Comparison of ENCODE assay signal across 18 cellular contexts in genomic region chr4:165151734-165152133, GRCh38. TPM values are rescaled to one million over a fixed set of nuclear protein-coding genes. Genes with fewer than 3 reads are reported as not detected.
A peak's percentile ranks its signal among the peaks of the same experiment; 100 is the strongest.
DNase-seq lines count a peak whose midpoint lies in the region; ATAC-seq and TF ChIP-seq lines count a peak whose summit lies in the region.
"Had no signal": no experiment of that assay in that cellular context is flagged by ENCODE, and none has a peak within 500 bp of the region (broad histone marks: within the 10 kb centered on the region; RNA-seq: fewer than 3 reads in every experiment).

No MANE protein-coding gene starts in this region.

- no peak overlapping the region for H2BK5ac ChIP-seq in mesenchymal stem cell (ENCODE audit: low read depth, low read length, poor library complexity, severe bottlenecking)

- H3K9me3 ChIP-seq in HCT116 (ENCODE audit: control insufficient read depth in 1 of 2, insufficient read depth in 1 of 2, low read depth in 1 of 2, low read length in 2 of 2) (no peaks in the 10 kb centered on the region), RWPE2 (ENCODE audit: severe bottlenecking) (no peaks in the 10 kb centered on the region), mammary epithelial cell (replicated peaks; ENCODE audit: insufficient read depth, low read length) (no peaks in the 10 kb centered on the region), mesenchymal stem cell (ENCODE audit: control insufficient read depth, low read length) (no peaks in the 10 kb centered on the region), right cardiac atrium (ENCODE audit: control insufficient read depth, low read length) (no peaks in the 10 kb centered on the region)
- H3K9me3 ChIP-seq: SJCRH30 had no signal

- H3K23ac ChIP-seq in mesenchymal stem cell (ENCODE audit: low read length in 2 of 2): no peak overlapping the region

- no peak for TF ChIP-seq CTCF in HCT116 (IDR thresholded peaks at IDR 0.05 in 2 of 3, conservative IDR thresholded peaks at IDR 0.05 in 1 of 3; ENCODE audit: borderline replicate concordance in 1 of 3, insufficient read depth in 1 of 3, low read depth in 2 of 3, low read length in 2 of 3)
- no peak for TF ChIP-seq CTCF in RWPE2 (IDR thresholded peaks at IDR 0.05; ENCODE audit: poor library complexity, severe bottlenecking)
- TF ChIP-seq CTCF in mammary epithelial cell (conservative IDR thresholded peaks at IDR 0.05 in 1 of 2, IDR thresholded peaks at IDR 0.05 in 1 of 2; ENCODE audit: extremely low read depth in 1 of 2, insufficient read depth in 1 of 2, low read depth in 1 of 2, low read length in 2 of 2): no peak

- H3K79me2 ChIP-seq in HCT116 (ENCODE audit: insufficient read depth, low read length) (no peaks in the 10 kb centered on the region), mammary epithelial cell (ENCODE audit: insufficient read depth, low read length) (no peaks in the 10 kb centered on the region)

- H3K9ac ChIP-seq in HCT116 (ENCODE audit: low read length): no peak overlapping the region
- no peak overlapping the region for H3K9ac ChIP-seq in mammary epithelial cell (ENCODE audit: insufficient read depth, low read length)
- no peak overlapping the region for H3K9ac ChIP-seq in mesenchymal stem cell (ENCODE audit: low read length)

- no peak overlapping the region for H3K4ac ChIP-seq in mesenchymal stem cell (ENCODE audit: low read depth in 1 of 2, low read length in 2 of 2)

- peak overlapping the region; percentile 71 for H2AFZ ChIP-seq in HCT116 (ENCODE audit: low read depth, low read length, poor library complexity, severe bottlenecking)
- no peak overlapping the region for H2AFZ ChIP-seq in mammary epithelial cell (ENCODE audit: low read depth, low read length)
- H2AFZ ChIP-seq in mesenchymal stem cell (ENCODE audit: low read depth, low read length): no peak overlapping the region

- POLR2A ChIA-PET in HCT116 (lab: Charles Lee): no interaction called here

- no peak overlapping the region for H2BK120ac ChIP-seq in mesenchymal stem cell (ENCODE audit: low read depth, low read length)

- BruUV-seq in HCT116 (replicated peaks; lab: Mats Ljungman, UMichigan) (no TSS peak), mammary epithelial cell (replicated peaks; lab: Mats Ljungman, UMichigan) (no TSS peak)

- H3K36me3 Mint-ChIP-seq in stimulated activated naive B cell treated with anti-CD40 and anti-IgM and Interleukin-4, amounts not matched to agents 10 μg/mL and 1 μg/mL and 100 μg/mL, for 72 hours: peaks cover 0 to 2% of the 10 kb centered on the region in 2 donors

- no peaks in the 10 kb centered on the region for H3K9me2 ChIP-seq in HCT116 (ENCODE audit: insufficient read depth)

- H3K4me2 ChIP-seq in HCT116 (ENCODE audit: low read length): peak overlapping the region; percentile 30; the same call in 1 of the 2 replicates
- H3K4me2 ChIP-seq in mammary epithelial cell (ENCODE audit: insufficient read depth, low read depth, low read length): no peak overlapping the region
- H3K4me2 ChIP-seq in mesenchymal stem cell (ENCODE audit: low read length, poor library complexity, severe bottlenecking): no peak overlapping the region

- RAD21 ChIA-PET in HCT116 (lab: Charles Lee; ENCODE audit: low non-redundant PET in 1 of 2, low total read pairs in 2 of 2, uncharacterized antibody in 2 of 2, unreplicated experiment in 2 of 2): no interaction called here

- H3K4me3 ChIP-seq in HCT116 (replicated peaks in 1 of 2; ENCODE audit: low read depth in 1 of 2, low read length in 2 of 2) (no peak overlapping the region), RWPE2 (ENCODE audit: severe bottlenecking) (no peak overlapping the region), mammary epithelial cell (replicated peaks in 1 of 3; ENCODE audit: insufficient read depth in 1 of 3, low read depth in 2 of 3, low read length in 3 of 3) (no peak overlapping the region), mesenchymal stem cell (ENCODE audit: insufficient read depth in 1 of 2, low read depth in 1 of 2, low read length in 2 of 2) (no peak overlapping the region), right cardiac atrium (ENCODE audit: low read length) (no peak overlapping the region)
- H3K4me3 ChIP-seq: SJCRH30 had no signal

- no peaks in the 10 kb centered on the region for H3K79me1 ChIP-seq in mesenchymal stem cell (replicated peaks; ENCODE audit: low read length, poor library complexity, severe bottlenecking)

- H2BK15ac ChIP-seq in mesenchymal stem cell (ENCODE audit: low read depth, poor library complexity, severe bottlenecking): no peak overlapping the region

- no peak overlapping the region for H3K4me3 Mint-ChIP-seq in stimulated activated naive B cell treated with anti-CD40 and anti-IgM and Interleukin-4, amounts not matched to agents 10 μg/mL and 1 μg/mL and 100 μg/mL, for 72 hours
- H3K4me3 Mint-ChIP-seq: IgD-negative memory B cell had no signal

- no peak for TF ChIP-seq POLR2A in HCT116 (IDR thresholded peaks at IDR 0.05; ENCODE audit: borderline replicate concordance, extremely low read depth, insufficient read depth, insufficient read length)

- no peak overlapping the region for H2AK5ac ChIP-seq in mesenchymal stem cell (ENCODE audit: low read length, severe bottlenecking)

- no peak overlapping the region for H3K18ac ChIP-seq in mesenchymal stem cell (ENCODE audit: low read depth in 1 of 2, low read length in 2 of 2)

- in situ Hi-C loops in mammary epithelial cell (cut with MboI; ENCODE audit: low sequenced_read_pairs in 2 of 2): no loop called here

- no peak overlapping the region for H3K27ac ChIP-seq in HCT116 (ENCODE audit: low read depth, low read length)
- no peak overlapping the region for H3K27ac ChIP-seq in RWPE2 (ENCODE audit: poor library complexity, severe bottlenecking)
- H3K27ac ChIP-seq in mammary epithelial cell (ENCODE audit: insufficient read depth, low read depth, low read length): no peak overlapping the region
- H3K27ac ChIP-seq in mesenchymal stem cell (ENCODE audit: low read length, poor library complexity, severe bottlenecking): no peak overlapping the region
- no peak overlapping the region for H3K27ac ChIP-seq in right cardiac atrium (ENCODE audit: low read length)
- H3K27ac ChIP-seq: SJCRH30 had no signal

- CTCF ChIA-PET in HCT116 (lab: Charles Lee): no interaction called here
- CTCF ChIA-PET in mammary epithelial cell (lab: Charles Lee; ENCODE audit: low non-redundant PET): no interaction called here

- DNase-seq in HCT116 (ENCODE audit: low read depth, low spot score): no peak
- DNase-seq in RWPE2 (ENCODE audit: low spot score): no peak
- DNase-seq in mammary epithelial cell: peak; percentile 18
- DNase-seq in mesenchymal stem cell: peak; percentile 11
- DNase-seq in stimulated activated naive B cell treated with anti-CD40 and anti-IgM and Interleukin-4, amounts not matched to agents 10 μg/mL and 1 μg/mL and 100 μg/mL, for 72 hours: no peak
- no peak for DNase-seq in right cardiac atrium
- no peak for DNase-seq in MV-4-11 (lab: John Stamatoyannopoulos, UW)
- DNase-seq: C1 segment of cervical spinal cord, DND-41, GDM1, Kasumi-1, NCI-H1417 treated with DMSO at 0.1 percent for 48 hours, NCI-H1930, OCI-M1, RPMI8226, SJCRH30 had no signal

- no peak overlapping the region for H3K27ac Mint-ChIP-seq in stimulated activated naive B cell treated with anti-CD40 and anti-IgM and Interleukin-4, amounts not matched to agents 10 μg/mL and 1 μg/mL and 100 μg/mL, for 72 hours
- H3K27ac Mint-ChIP-seq: IgD-negative memory B cell had no signal

- H4K8ac ChIP-seq in mesenchymal stem cell (ENCODE audit: low read length): no peak overlapping the region

- peaks cover 0 to 8% of the 10 kb centered on the region in 2 experiments; a peak in 2 of 4 replicates for H3K4me1 ChIP-seq in HCT116 (ENCODE audit: control insufficient read depth in 1 of 2, insufficient read depth in 2 of 2, low read length in 2 of 2)
- H3K4me1 ChIP-seq in RWPE2 (ENCODE audit: insufficient read depth, poor library complexity, severe bottlenecking): peaks cover 5% of the 10 kb centered on the region
- H3K4me1 ChIP-seq in mammary epithelial cell (ENCODE audit: insufficient read depth, low read length): peaks cover 8% of the 10 kb centered on the region
- no peaks in the 10 kb centered on the region for H3K4me1 ChIP-seq in mesenchymal stem cell (ENCODE audit: control insufficient read depth, insufficient read depth, low read depth, low read length)
- no peaks in the 10 kb centered on the region for H3K4me1 ChIP-seq in right cardiac atrium (ENCODE audit: control insufficient read depth, insufficient read depth, low read length)
- H3K4me1 ChIP-seq: SJCRH30 had no signal

- peaks cover 13 to 22% of the 10 kb centered on the region in 2 donors for H3K27me3 Mint-ChIP-seq in stimulated activated naive B cell treated with anti-CD40 and anti-IgM and Interleukin-4, amounts not matched to agents 10 μg/mL and 1 μg/mL and 100 μg/mL, for 72 hours

- dilution Hi-C loops in mammary epithelial cell (cut with HindIII; ENCODE audit: low sequenced_read_pairs): no loop called here

- intact Hi-C loops in HCT116 (cut with micrococcal nuclease): no loop called here
- intact Hi-C loops in mammary epithelial cell (cut with micrococcal nuclease): no loop called here
- intact Hi-C loops in right cardiac atrium (cut with DNase I): no loop called here

- no peak overlapping the region for H3K14ac ChIP-seq in mesenchymal stem cell (ENCODE audit: low read length in 2 of 2)

- H3K27me3 ChIP-seq in HCT116 (ENCODE audit: insufficient read depth, low read length) (no peaks in the 10 kb centered on the region), RWPE2 (ENCODE audit: insufficient read depth, poor library complexity, severe bottlenecking) (no peaks in the 10 kb centered on the region), mammary epithelial cell (ENCODE audit: insufficient read depth, low read length) (no peaks in the 10 kb centered on the region), mesenchymal stem cell (ENCODE audit: control insufficient read depth in 1 of 2, insufficient read depth in 1 of 2, low read length in 2 of 2) (no peaks in the 10 kb centered on the region), right cardiac atrium (ENCODE audit: control insufficient read depth, insufficient read depth) (no peaks in the 10 kb centered on the region)
- H3K27me3 ChIP-seq: SJCRH30 had no signal

- no peak for ATAC-seq in HCT116
- ATAC-seq in RWPE2 (ENCODE audit: low read depth): peak; percentile 80
- no peak for ATAC-seq in GM21526 (IDR thresholded peaks at IDR 0.05; ENCODE audit: low FRiP score, unreplicated experiment)
- no peak for ATAC-seq in stimulated activated naive B cell treated with anti-CD40 and anti-IgM and Interleukin-4, amounts not matched to agents 10 μg/mL and 1 μg/mL and 100 μg/mL, for 72 hours (replicated peaks)
- no peak for ATAC-seq in right cardiac atrium

- TF ChIP-seq RAD21 in HCT116 (IDR thresholded peaks at IDR 0.05; ENCODE audit: low read depth): no peak

- H3K4me1 Mint-ChIP-seq in stimulated activated naive B cell treated with anti-CD40 and anti-IgM and Interleukin-4, amounts not matched to agents 10 μg/mL and 1 μg/mL and 100 μg/mL, for 72 hours: peaks cover 0 to 5% of the 10 kb centered on the region in 2 donors

- H4K20me1 ChIP-seq in HCT116 (ENCODE audit: insufficient read depth): no peaks in the 10 kb centered on the region
- no peaks in the 10 kb centered on the region for H4K20me1 ChIP-seq in mammary epithelial cell (ENCODE audit: insufficient read depth, low read length)

- peaks cover under 1 to 3% of the 10 kb centered on the region in 2 donors for H3K9me3 Mint-ChIP-seq in stimulated activated naive B cell treated with anti-CD40 and anti-IgM and Interleukin-4, amounts not matched to agents 10 μg/mL and 1 μg/mL and 100 μg/mL, for 72 hours

- H2BK12ac ChIP-seq in mesenchymal stem cell (ENCODE audit: low read length in 2 of 2): no peak overlapping the region

- H3K36me3 ChIP-seq in HCT116 (ENCODE audit: control insufficient read depth in 1 of 2, insufficient read depth in 2 of 2, low read length in 2 of 2) (no peaks in the 10 kb centered on the region), RWPE2 (ENCODE audit: low read depth) (no peaks in the 10 kb centered on the region), mammary epithelial cell (ENCODE audit: insufficient read depth, low read length) (no peaks in the 10 kb centered on the region), mesenchymal stem cell (ENCODE audit: control insufficient read depth in 1 of 2, insufficient read depth in 2 of 2, low read depth in 1 of 2, low read length in 2 of 2) (no peaks in the 10 kb centered on the region)
- H3K36me3 ChIP-seq: SJCRH30 had no signal

- no peak overlapping the region for H4K91ac ChIP-seq in mesenchymal stem cell (ENCODE audit: low read length)

RNA-seq across cellular contexts. Expression of gene TMEM192, which starts 39.1 kb away (rescaled TPM):
- total RNA-seq in HCT116 (2021; ENCODE audit: unreplicated experiment): 13.1 TPM
- polyA plus RNA-seq in HCT116 (2012): 5.8 and 8.2 TPM in 2 replicates
- 10 to 100 TPM; 21.3 to 25.5 TPM for total RNA-seq in mammary epithelial cell
- 16.3 TPM for polyA plus RNA-seq in mammary epithelial cell
- polyA minus RNA-seq in mammary epithelial cell: 11.4 TPM
- polyA plus RNA-seq in mesenchymal stem cell (2013, experiment 1 of 2): 22.3 TPM
- polyA plus RNA-seq in mesenchymal stem cell (2013, experiment 2 of 2): 24.4 TPM
- total RNA-seq in right cardiac atrium: 10 to 100 TPM; 15.1 to 23.0 (median 16.3) TPM
- 9.4 TPM for polyA plus RNA-seq in right cardiac atrium

RNA-seq across cellular contexts. Expression of gene KLHL2, which starts 55.6 kb away (rescaled TPM):
- total RNA-seq in HCT116 (2021; ENCODE audit: unreplicated experiment) (24.6 TPM), mammary epithelial cell (10 to 100 TPM; 23.7 to 24.2 TPM), right cardiac atrium (10 to 100 TPM; 10.0 to 15.5 (median 10.9) TPM)
- 21.4 and 27.8 TPM in 2 replicates for polyA plus RNA-seq in HCT116 (2012)
- polyA plus RNA-seq in mammary epithelial cell (13.4 TPM), right cardiac atrium (5.3 TPM)
- 56.3 TPM for polyA minus RNA-seq in mammary epithelial cell
- 7.5 TPM for polyA plus RNA-seq in mesenchymal stem cell (2013, experiment 1 of 2)
- 7.2 TPM for polyA plus RNA-seq in mesenchymal stem cell (2013, experiment 2 of 2)

Comparison
In these comparisons a context has a peak if more than half of its experiments do, and no peak if none do; other contexts are left out.
1. DNase-seq: peak in mammary epithelial cell (single experiment) and mesenchymal stem cell (single experiment); none in HCT116 (single experiment), RWPE2 (single experiment), stimulated activated naive B cell treated with anti-CD40 and anti-IgM and Interleukin-4, amounts not matched to agents 10 μg/mL and 1 μg/mL and 100 μg/mL, for 72 hours (single experiment), right cardiac atrium (0 of 3) and MV-4-11 (single experiment).